ENCODE assay signal across 25 cellular contexts in genomic region chr1:114207635-114208034, GRCh38. TPM values are rescaled to one million over a fixed set of nuclear protein-coding genes. Genes with fewer than 3 reads are reported as not detected.
"Had no signal": no experiment of that assay in that cellular context is flagged by ENCODE, and none has a peak within 500 bp of the region (broad histone marks: within the 10 kb centered on the region; RNA-seq: fewer than 3 reads in every experiment).

No MANE protein-coding gene starts in this region.

- ATAC-seq: foreskin keratinocyte, left cardiac atrium, psoas muscle, sciatic nerve, upper lobe of right lung had no signal

- H3K4me1 Mint-ChIP-seq: endodermal cell, memory B cell had no signal

- H3K9me3 Mint-ChIP-seq: endodermal cell; memory B cell; nephron progenitor cell; stimulated activated naive CD8-positive, alpha-beta T cell treated with anti-CD3 and anti-CD28 coated beads, Interleukin-15, Interleukin-2, amounts not matched to agents 100 ng/mL and 50 ng/mL, for 24 hours had no signal

- H3K27ac Mint-ChIP-seq: endodermal cell; memory B cell; stimulated activated naive CD8-positive, alpha-beta T cell treated with anti-CD3 and anti-CD28 coated beads, Interleukin-15, Interleukin-2, amounts not matched to agents 100 ng/mL and 50 ng/mL, for 24 hours had no signal

- H3K27ac ChIP-seq: colonic mucosa, foreskin keratinocyte, left ventricle myocardium inferior, lower lobe of right lung, neutrophil, psoas muscle, spleen, testis, tibial nerve, upper lobe of right lung, vagina had no signal

- H3K9me3 ChIP-seq: colonic mucosa, left ventricle myocardium inferior, lower lobe of right lung, neutrophil, psoas muscle, spleen, testis, tibial nerve, upper lobe of right lung, vagina had no signal

- H3K36me3 ChIP-seq: colonic mucosa, left ventricle myocardium inferior, lower lobe of right lung, neutrophil, spleen, tibial nerve, upper lobe of right lung, vagina had no signal

- H3K36me3 Mint-ChIP-seq: memory B cell had no signal

- H3K4me3 Mint-ChIP-seq: endodermal cell; memory B cell; nephron progenitor cell; stimulated activated naive CD8-positive, alpha-beta T cell treated with anti-CD3 and anti-CD28 coated beads, Interleukin-15, Interleukin-2, amounts not matched to agents 100 ng/mL and 50 ng/mL, for 24 hours had no signal

- DNase-seq: colonic mucosa; dermis blood vessel endothelial cell; endodermal cell; erythroblast; foreskin keratinocyte; kidney; left cardiac atrium; left ventricle myocardium inferior; lower lobe of right lung; midbrain; nephron progenitor cell; psoas muscle; spleen; stimulated activated CD4-positive, alpha-beta T cell treated with anti-CD3 and anti-CD28 coated beads, Interleukin-15, amount 100 ng/mL, for 24 hours; stimulated activated CD4-positive, alpha-beta T cell treated with anti-CD3 and anti-CD28 coated beads, Interleukin-1b, Interleukin-23, amount 100 ng/mL, for 48 hours; stimulated activated CD4-positive, alpha-beta T cell treated with anti-CD3 and anti-CD28 coated beads, Interleukin-4, amount 100 ng/mL, for 24 hours; testis; upper lobe of right lung had no signal

- H3K4me3 ChIP-seq: colonic mucosa, left ventricle myocardium inferior, lower lobe of right lung, psoas muscle, spleen, testis, tibial nerve, upper lobe of right lung, vagina had no signal

- H3K4me1 ChIP-seq: colonic mucosa, foreskin keratinocyte, left ventricle myocardium inferior, lower lobe of right lung, psoas muscle, spleen, testis, tibial nerve, upper lobe of right lung, vagina had no signal

- H3K27me3 ChIP-seq: colonic mucosa, testis, tibial nerve, vagina had no signal

RNA-seq across cellular contexts. Expression of gene SYT6, which starts 54.0 kb away (rescaled TPM):
- total RNA-seq: dermis blood vessel endothelial cell, endothelial cell of umbilical vein, foreskin keratinocyte, left cardiac atrium, left ventricle myocardium inferior, lower lobe of right lung, upper lobe of right lung, vagina had no signal
- polyA plus RNA-seq: foreskin keratinocyte, spleen had no signal
